In genomic region chr16:68972720-68973119, GRCh38 we compare ENCODE assay signal across 10 cellular contexts.
A peak's percentile ranks its signal among the peaks of the same experiment; 100 is the strongest.
DNase-seq lines count a peak whose midpoint lies in the region; TF ChIP-seq lines count a peak whose summit lies in the region.
"Had no signal": no experiment of that assay in that cellular context is flagged by ENCODE, and none has a peak within 500 bp of the region (broad histone marks: within the 10 kb centered on the region; RNA-seq: fewer than 3 reads in every experiment).

No MANE protein-coding gene starts in this region.

- H3K9ac ChIP-seq in fibroblast of lung (ENCODE audit: insufficient read depth, low read length): no peak overlapping the region

- TF ChIP-seq CTCF in fibroblast of lung (conservative IDR thresholded peaks at IDR 0.05 in 1 of 2, IDR thresholded peaks at IDR 0.05 in 1 of 2; ENCODE audit: low read depth in 1 of 2, low read length in 2 of 2): peak in 1 of 2 donors; percentile 50
- peak; percentile 61 for TF ChIP-seq CTCF in retinal pigment epithelial cell (conservative IDR thresholded peaks at IDR 0.05; ENCODE audit: low read depth, low read length)

- no peaks in the 10 kb centered on the region for H3K9me3 ChIP-seq in fibroblast of lung (ENCODE audit: control insufficient read depth, insufficient read depth, low read depth, low read length)

- H3K27ac ChIP-seq in fibroblast of lung (ENCODE audit: insufficient read depth, low read length): no peak overlapping the region

- no peaks in the 10 kb centered on the region for H4K20me1 ChIP-seq in fibroblast of lung (ENCODE audit: control insufficient read depth, extremely low read depth, insufficient read depth, low read length)

- peak; percentile 47 for DNase-seq in DMS79 treated with DMSO at 0.1 percent for 48 hours (lab: John Stamatoyannopoulos, UW)
- no peak for DNase-seq in DMS79 (lab: John Stamatoyannopoulos, UW)
- DNase-seq in NCI-H524 treated with DMSO at 0.1 percent for 48 hours (lab: John Stamatoyannopoulos, UW): peak; percentile 30
- peak; percentile 50 to 78 for DNase-seq in fibroblast of lung (ENCODE audit: low read depth in 2 of 2)
- no peak for DNase-seq in retinal pigment epithelial cell (ENCODE audit: low read depth)
- DNase-seq in amygdala (lab: John Stamatoyannopoulos, UW): no peak
- no peak for DNase-seq in pons (ENCODE audit: low spot score)
- DNase-seq in activated naive CD4-positive, alpha-beta T cell (lab: John Stamatoyannopoulos, UW): no peak
- DNase-seq: effector CD4-positive, alpha-beta T cell; NCI-H1930 had no signal

- H3K79me2 ChIP-seq in fibroblast of lung (ENCODE audit: control insufficient read depth, insufficient read depth, low read length): no peaks in the 10 kb centered on the region

- no peak overlapping the region for H3K4me2 ChIP-seq in fibroblast of lung (ENCODE audit: extremely low read depth, insufficient read depth, low read length)

- no peaks in the 10 kb centered on the region for H3K4me1 ChIP-seq in fibroblast of lung (ENCODE audit: control insufficient read depth, extremely low read depth, insufficient read depth, low read length)

- H3K27me3 ChIP-seq in fibroblast of lung (ENCODE audit: control insufficient read depth, insufficient read depth, low read length): no peaks in the 10 kb centered on the region

- H3K4me3 ChIP-seq in fibroblast of lung (replicated peaks in 1 of 4; ENCODE audit: control extremely low read depth in 1 of 4, insufficient read depth in 1 of 4, low read depth in 3 of 4, low read length in 4 of 4): no peak overlapping the region
- no peak overlapping the region for H3K4me3 ChIP-seq in retinal pigment epithelial cell (ENCODE audit: low read length)

- H3K36me3 ChIP-seq in fibroblast of lung (ENCODE audit: control insufficient read depth, insufficient read depth, low read length): no peaks in the 10 kb centered on the region

- H2AFZ ChIP-seq in fibroblast of lung (ENCODE audit: low read length): no peak overlapping the region

Comparison
In these comparisons a context has a peak if more than half of its experiments do, and no peak if none do; other contexts are left out.
1. DNase-seq: peak in DMS79 treated with DMSO at 0.1 percent for 48 hours (single experiment), NCI-H524 treated with DMSO at 0.1 percent for 48 hours (single experiment) and fibroblast of lung (2 of 2); none in DMS79 (single experiment), retinal pigment epithelial cell (single experiment), amygdala (0 of 56), pons (single experiment) and activated naive CD4-positive, alpha-beta T cell (0 of 4).